ENCODE assay signal across 13 cellular contexts in genomic region chr4:7721984-7722551, GRCh38.
DNase-seq lines count a peak whose midpoint lies in the region; ATAC-seq, FAIRE-seq and TF ChIP-seq lines count a peak whose summit lies in the region.
"Had no signal": no experiment of that assay in that cellular context is flagged by ENCODE, and none has a peak within 500 bp of the region (broad histone marks: within the 10 kb centered on the region; RNA-seq: fewer than 3 reads in every experiment).

No MANE protein-coding gene starts in this region.

- H3K4me3 Mint-ChIP-seq in Calu3 (ENCODE audit: low read depth, unreplicated experiment): no peak overlapping the region
- H3K4me3 Mint-ChIP-seq in CD4-positive, alpha-beta T cell: no peak overlapping the region
- H3K4me3 Mint-ChIP-seq: brain had no signal

- H3K27ac Mint-ChIP-seq in Calu3 (ENCODE audit: unreplicated experiment): no peak overlapping the region
- H3K27ac Mint-ChIP-seq in CD4-positive, alpha-beta T cell: no peak overlapping the region
- H3K27ac Mint-ChIP-seq: brain had no signal

- CTCF ChIA-PET in Calu3 (lab: Charles Lee): interaction anchor here (0.8 kb wide), 1 partner anchor 10 kb away, joined by 4 read pairs; no protein-coding TSS in a partner anchor
- CTCF ChIA-PET in CD4-positive, alpha-beta T cell (lab: Charles Lee): no interaction called here

- no peaks in the 10 kb centered on the region for H3K9me3 ChIP-seq in pancreas
- no peaks in the 10 kb centered on the region for H3K9me3 ChIP-seq in CD4-positive, alpha-beta T cell (ENCODE audit: control insufficient read depth, low read length)
- H3K9me3 ChIP-seq: suprapubic skin had no signal

- no peak for FAIRE-seq in pancreas (lab: Jason Lieb, UNC)
- FAIRE-seq: GM12878 had no signal

- no peak overlapping the region for H3K27ac ChIP-seq in pancreas
- H3K27ac ChIP-seq in CD4-positive, alpha-beta T cell (ENCODE audit: low read depth, low read length): no peak overlapping the region
- H3K27ac ChIP-seq: epithelial cell of prostate, suprapubic skin had no signal

- POLR2A ChIA-PET in CD4-positive, alpha-beta T cell (lab: Charles Lee): no interaction called here

- H3K4me1 Mint-ChIP-seq in Calu3 (ENCODE audit: low read depth, unreplicated experiment): no peaks in the 10 kb centered on the region
- peaks cover 3% of the 10 kb centered on the region for H3K4me1 Mint-ChIP-seq in CD4-positive, alpha-beta T cell (ENCODE audit: low read depth)

- no peaks in the 10 kb centered on the region for H3K9me3 Mint-ChIP-seq in Calu3 (ENCODE audit: low read depth, unreplicated experiment)
- H3K9me3 Mint-ChIP-seq in CD4-positive, alpha-beta T cell: peaks cover 3% of the 10 kb centered on the region

- in situ Hi-C loops in ACHN (cut with HindIII; ENCODE audit: low pct_ligation_motif_present, low pct_unique_long_range_greater_than_20kb, low sequenced_read_pairs): no loop called here

- H3K36me3 Mint-ChIP-seq in Calu3 (ENCODE audit: insufficient read depth, unreplicated experiment): no peaks in the 10 kb centered on the region
- H3K36me3 Mint-ChIP-seq in CD4-positive, alpha-beta T cell (ENCODE audit: low read depth): no peaks in the 10 kb centered on the region

- H3K4me3 ChIP-seq in epithelial cell of proximal tubule (ENCODE audit: low read depth, low read length) (no peak overlapping the region), pancreas (no peak overlapping the region)
- H3K4me3 ChIP-seq: GM12878, suprapubic skin had no signal

- peaks cover 0 to 6% (median 3%) of the 10 kb centered on the region in 4 donors for H3K27me3 ChIP-seq in pancreas
- peaks cover 5% of the 10 kb centered on the region for H3K27me3 ChIP-seq in CD4-positive, alpha-beta T cell (ENCODE audit: control insufficient read depth, insufficient read depth, low read length)
- H3K27me3 ChIP-seq: suprapubic skin had no signal

- peaks cover 68% of the 10 kb centered on the region for H3K27me3 Mint-ChIP-seq in Calu3 (ENCODE audit: unreplicated experiment)
- peaks cover 27% of the 10 kb centered on the region for H3K27me3 Mint-ChIP-seq in CD4-positive, alpha-beta T cell

- WGBS in pancreas, 2 donors: 52 to 57% methylated on average over 13 of the region's 13 CpGs

- H3K36me3 ChIP-seq in pancreas: no peaks in the 10 kb centered on the region
- H3K36me3 ChIP-seq: suprapubic skin had no signal

- TF ChIP-seq CTCF in Calu3 (IDR thresholded peaks at IDR 0.05; ENCODE audit: unreplicated experiment) (peak; percentile 15), epithelial cell of proximal tubule (conservative IDR thresholded peaks at IDR 0.05; ENCODE audit: low read depth, low read length) (peak; percentile 23), pancreas (IDR thresholded peaks at IDR 0.05) (no peak)
- TF ChIP-seq CTCF in CD4-positive, alpha-beta T cell (IDR thresholded peaks at IDR 0.05): no peak

- no peak for ATAC-seq in pancreas
- no peak for ATAC-seq in CD4-positive, alpha-beta T cell (ENCODE audit: poor library complexity)
- ATAC-seq: GM12878 had no signal

- no TSS peak for BruUV-seq in Calu3 (replicated peaks; lab: Mats Ljungman, UMichigan)

- H3K4me1 ChIP-seq in pancreas: no peaks in the 10 kb centered on the region

- intact Hi-C loops in Calu3 (cut with micrococcal nuclease; ENCODE audit: unreplicated experiment): loop anchor here (1.0 kb wide), 1 partner anchor 265 kb away; no protein-coding TSS in a partner anchor
- intact Hi-C loops in pancreas (cut with DNase I): loop anchor here in 1 of 3 donors (5.0 kb wide), 1 partner anchor 525 kb away; no protein-coding TSS in a partner anchor
- intact Hi-C loops in CD4-positive, alpha-beta T cell (cut with DNase I, micrococcal nuclease): loop anchor here in 1 of 2 experiments (5.0 kb wide), 1 partner anchor 530 kb away; the partner anchor contains the start of gene SORCS2

- peak; percentile 2 for DNase-seq in ACHN
- DNase-seq in Calu3: peak; percentile 30
- peak; percentile 5 for DNase-seq in OCI-M1 (lab: John Stamatoyannopoulos, UW)
- no peak for DNase-seq in epithelial cell of proximal tubule (ENCODE audit: low read depth)
- DNase-seq in GF-D8 (lab: John Stamatoyannopoulos, UW): no peak
- DNase-seq in NAMALWA (ENCODE audit: low spot score): no peak
- DNase-seq in pancreas: no peak
- no peak for DNase-seq in CD4-positive, alpha-beta T cell
- DNase-seq: NCI-H2029 had no signal

Comparison
In these comparisons a context has a peak if more than half of its experiments do, and no peak if none do; other contexts are left out.
1. DNase-seq: peak in ACHN (single experiment), Calu3 (single experiment) and OCI-M1 (single experiment); none in epithelial cell of proximal tubule (single experiment), GF-D8 (single experiment), NAMALWA (single experiment), pancreas (0 of 6) and CD4-positive, alpha-beta T cell (0 of 10).
2. CTCF ChIP-seq: peak in Calu3 (single experiment) and epithelial cell of proximal tubule (single experiment); none in pancreas (0 of 4) and CD4-positive, alpha-beta T cell (single experiment).